In genomic region chr3:64501298-64501906, GRCh38 we compare ENCODE assay signal across 20 cellular contexts.
DNase-seq lines count a peak whose midpoint lies in the region; ATAC-seq and TF ChIP-seq lines count a peak whose summit lies in the region.
"Had no signal": no experiment of that assay in that cellular context is flagged by ENCODE, and none has a peak within 500 bp of the region (broad histone marks: within the 10 kb centered on the region; RNA-seq: fewer than 3 reads in every experiment).

No MANE protein-coding gene starts in this region.

- no peak overlapping the region for H3K4me2 ChIP-seq in mesenchymal stem cell (ENCODE audit: low read length, poor library complexity, severe bottlenecking)
- H3K4me2 ChIP-seq: BLaER1 had no signal

- H3K9me3 ChIP-seq in HUES48 (ENCODE audit: control insufficient read depth, insufficient read depth, low read length) (no peaks in the 10 kb centered on the region), mesenchymal stem cell (ENCODE audit: control insufficient read depth, low read length) (no peaks in the 10 kb centered on the region)
- H3K9me3 ChIP-seq: BLaER1, HAP-1, vagina had no signal

- peak overlapping the region; percentile 97 for H4K91ac ChIP-seq in mesenchymal stem cell (ENCODE audit: low read length)

- H3K4me3 ChIP-seq in HUES48 (ENCODE audit: low read depth, low read length) (no peak overlapping the region), mesenchymal stem cell (ENCODE audit: insufficient read depth in 1 of 2, low read depth in 1 of 2, low read length in 2 of 2) (no peak overlapping the region)
- H3K4me3 ChIP-seq: BLaER1, HAP-1, K562, vagina had no signal

- H2AFZ ChIP-seq in mesenchymal stem cell (ENCODE audit: low read depth, low read length), result no peak overlapping the region

- no peaks in the 10 kb centered on the region for H3K79me1 ChIP-seq in mesenchymal stem cell (replicated peaks; ENCODE audit: low read length, poor library complexity, severe bottlenecking)

- no peak overlapping the region for H2BK15ac ChIP-seq in mesenchymal stem cell (ENCODE audit: low read depth, poor library complexity, severe bottlenecking)

- no peaks in the 10 kb centered on the region for H3K36me3 Mint-ChIP-seq in WTC11
- H3K36me3 Mint-ChIP-seq: activated naive CD8-positive, alpha-beta T cell treated with anti-CD3 and anti-CD28 coated beads, Interleukin-2, amount 10 ng/mL, durations not matched to agents 7 days and 5 days; immature natural killer cell had no signal

- H3K18ac ChIP-seq in mesenchymal stem cell (ENCODE audit: low read depth in 1 of 2, low read length in 2 of 2), result peak overlapping the region in 1 of 2 experiments; percentile 98

- peaks cover 5% of the 10 kb centered on the region; the same call in 1 of the 2 replicates for H3K9me3 Mint-ChIP-seq in WTC11
- H3K9me3 Mint-ChIP-seq: activated naive CD8-positive, alpha-beta T cell treated with anti-CD3 and anti-CD28 coated beads, Interleukin-2, amount 10 ng/mL, durations not matched to agents 7 days and 5 days had no signal

- H3K27me3 ChIP-seq in HUES48 (ENCODE audit: control insufficient read depth, insufficient read depth, low read length) (no peaks in the 10 kb centered on the region), mesenchymal stem cell (ENCODE audit: control insufficient read depth in 1 of 2, insufficient read depth in 1 of 2, low read length in 2 of 2) (peaks cover 0 to 5% of the 10 kb centered on the region in 2 experiments)
- H3K27me3 ChIP-seq: BLaER1, vagina had no signal

- H3K27ac Mint-ChIP-seq in WTC11, result no peak overlapping the region
- H3K27ac Mint-ChIP-seq: activated CD4-positive, alpha-beta T cell treated with anti-CD3 and anti-CD28 coated beads, Interleukin-2, amount 10 ng/mL, durations not matched to agents 24 days and 14 days; activated naive CD8-positive, alpha-beta T cell treated with anti-CD3 and anti-CD28 coated beads, Interleukin-2, amount 10 ng/mL, durations not matched to agents 7 days and 5 days; immature natural killer cell; T-helper 17 cell had no signal

- TF ChIP-seq CTCF in WTC11 (IDR thresholded peaks at IDR 0.05), result no peak

- no peak overlapping the region for H4K8ac ChIP-seq in mesenchymal stem cell (ENCODE audit: low read length)

- peaks cover 18% of the 10 kb centered on the region for H3K4me1 Mint-ChIP-seq in WTC11
- H3K4me1 Mint-ChIP-seq: immature natural killer cell, T-helper 17 cell had no signal

- POLR2A ChIA-PET in WTC11 (lab: Charles Lee), result no interaction called here

- H3K9ac ChIP-seq in HUES48 (ENCODE audit: low read depth, low read length) (no peak overlapping the region), mesenchymal stem cell (ENCODE audit: low read length) (no peak overlapping the region)
- H3K9ac ChIP-seq: BLaER1 had no signal

- H2BK120ac ChIP-seq in mesenchymal stem cell (ENCODE audit: low read depth, low read length), result peak overlapping the region; percentile 6

- H2BK12ac ChIP-seq in mesenchymal stem cell (ENCODE audit: low read length in 2 of 2), result no peak overlapping the region

- no peak overlapping the region for H3K14ac ChIP-seq in mesenchymal stem cell (ENCODE audit: low read length in 2 of 2)

- H3K23ac ChIP-seq in mesenchymal stem cell (ENCODE audit: low read length in 2 of 2), result no peak overlapping the region

- CTCF ChIA-PET in WTC11 (lab: Charles Lee), result interaction anchor here (0.9 kb wide), 1 partner anchor 29 kb away, joined by 4 read pairs; no protein-coding TSS in a partner anchor

- H3K4me1 ChIP-seq in HUES48 (ENCODE audit: control insufficient read depth, insufficient read depth, low read length), result peaks cover 10% of the 10 kb centered on the region; the same call in 1 of the 2 replicates
- H3K4me1 ChIP-seq in mesenchymal stem cell (ENCODE audit: control insufficient read depth, insufficient read depth, low read depth, low read length), result peaks cover 5% of the 10 kb centered on the region
- H3K4me1 ChIP-seq: BLaER1, HAP-1, vagina had no signal

- WGBS in mesenchymal stem cell, result 1% methylated on average over 3 of the region's 8 CpGs

- ATAC-seq in WTC11 (peak; percentile 24; the same call in 1 of the 2 replicates), HG02588 (IDR thresholded peaks at IDR 0.05; ENCODE audit: unreplicated experiment) (no peak)
- ATAC-seq: K562; Panc1; stimulated activated naive CD8-positive, alpha-beta T cell treated with anti-CD3 and anti-CD28 coated beads, Interleukin-15, Interleukin-2, amounts not matched to agents 100 U/mL and 50 U/mL, for 24 hours; T-helper 17 cell had no signal

- no peak overlapping the region for H3K4me3 Mint-ChIP-seq in WTC11
- H3K4me3 Mint-ChIP-seq: activated CD4-positive, alpha-beta T cell treated with anti-CD3 and anti-CD28 coated beads, Interleukin-2, amount 10 ng/mL, durations not matched to agents 24 days and 14 days; activated naive CD8-positive, alpha-beta T cell treated with anti-CD3 and anti-CD28 coated beads, Interleukin-2, amount 10 ng/mL, durations not matched to agents 7 days and 5 days; immature natural killer cell; T-helper 17 cell had no signal

- H2AK5ac ChIP-seq in mesenchymal stem cell (ENCODE audit: low read length, severe bottlenecking), result no peak overlapping the region

- H3K27me3 Mint-ChIP-seq in WTC11 (ENCODE audit: low read depth), result peaks cover 4% of the 10 kb centered on the region; the same call in 1 of the 2 replicates
- H3K27me3 Mint-ChIP-seq: activated CD4-positive, alpha-beta T cell treated with anti-CD3 and anti-CD28 coated beads, Interleukin-2, amount 10 ng/mL, durations not matched to agents 24 days and 14 days had no signal

- DNase-seq in COLO668 (lab: John Stamatoyannopoulos, UW; ENCODE audit: unreplicated experiment) (peak; percentile 43), WTC11 (ENCODE audit: low spot score) (no peak), mesenchymal stem cell (peak; percentile 97), SW480 (ENCODE audit: low spot score) (no peak), GOT3 (lab: John Stamatoyannopoulos, UW) (no peak)
- DNase-seq in activated naive CD4-positive, alpha-beta T cell (lab: John Stamatoyannopoulos, UW), result no peak
- DNase-seq: activated CD4-positive, alpha-beta T cell treated with anti-CD3 and anti-CD28 coated beads, Interleukin-2, amount 10 ng/mL, durations not matched to agents 24 days and 14 days; activated naive CD8-positive, alpha-beta T cell treated with anti-CD3 and anti-CD28 coated beads, Interleukin-2, amount 10 ng/mL, durations not matched to agents 7 days and 5 days; EL; immature natural killer cell; occipital lobe; stimulated activated naive CD8-positive, alpha-beta T cell treated with anti-CD3 and anti-CD28 coated beads, Interleukin-15, Interleukin-2, amounts not matched to agents 100 U/mL and 50 U/mL, for 24 hours; T-helper 17 cell had no signal

- H2BK5ac ChIP-seq in mesenchymal stem cell (ENCODE audit: low read depth, low read length, poor library complexity, severe bottlenecking), result no peak overlapping the region

- H3K36me3 ChIP-seq in HUES48 (ENCODE audit: control insufficient read depth, insufficient read depth, low read length) (no peaks in the 10 kb centered on the region), mesenchymal stem cell (ENCODE audit: control insufficient read depth in 1 of 2, insufficient read depth in 2 of 2, low read depth in 1 of 2, low read length in 2 of 2) (no peaks in the 10 kb centered on the region)
- H3K36me3 ChIP-seq: BLaER1, HAP-1, vagina had no signal

- H3K4ac ChIP-seq in mesenchymal stem cell (ENCODE audit: low read depth in 1 of 2, low read length in 2 of 2), result no peak overlapping the region

- H3K27ac ChIP-seq in HUES48 (ENCODE audit: low read depth, low read length), result peak overlapping the region; percentile 70
- no peak overlapping the region for H3K27ac ChIP-seq in mesenchymal stem cell (ENCODE audit: low read length, poor library complexity, severe bottlenecking)
- H3K27ac ChIP-seq: BLaER1, vagina had no signal

TF ChIP-seq in WTC11, 78 proteins besides CTCF, POLR2A, EP300 and RAD21 (continues in another document):
- no peak for TF ChIP-seq FOXK1 (CRISPR knock-in tag; IDR thresholded peaks at IDR 0.05)
- TF ChIP-seq ZNF121 (CRISPR knock-in tag; IDR thresholded peaks at IDR 0.05), result no peak
- no peak for TF ChIP-seq FOXJ3 (CRISPR knock-in tag; IDR thresholded peaks at IDR 0.05; ENCODE audit: borderline replicate concordance)
- TF ChIP-seq SOX15 (CRISPR knock-in tag; IDR thresholded peaks at IDR 0.05), result no peak
- no peak for TF ChIP-seq HMGXB4 (CRISPR knock-in tag; IDR thresholded peaks at IDR 0.05)

Comparison
In these comparisons a context has a peak if more than half of its experiments do, and no peak if none do; other contexts are left out.
1. DNase-seq: peak in COLO668 (single experiment) and mesenchymal stem cell (single experiment); none in WTC11 (single experiment), SW480 (single experiment), GOT3 (single experiment) and activated naive CD4-positive, alpha-beta T cell (0 of 4).